1 cellular context compared by ENCODE assay signal in genomic region chr3:61925721-61926120, GRCh38.
TF ChIP-seq lines count a peak whose summit lies in the region.

No MANE protein-coding gene starts in this region.

TF ChIP-seq in IMR-90, 13 proteins besides CTCF, POLR2A, EP300 and RAD21:
- TF ChIP-seq ELK1 (IDR thresholded peaks at IDR 0.05; ENCODE audit: borderline replicate concordance, low read depth, low read length) (no peak), MXI1 (IDR thresholded peaks at IDR 0.05; ENCODE audit: borderline replicate concordance, low read depth, low read length) (no peak), CHD1 (IDR thresholded peaks at IDR 0.05; ENCODE audit: low read depth, low read length) (no peak), CEBPB (IDR thresholded peaks at IDR 0.05; ENCODE audit: low read depth, low read length) (no peak), RCOR1 (IDR thresholded peaks at IDR 0.05; ENCODE audit: insufficient replicate concordance, low read length) (no peak), SMC3 (IDR thresholded peaks at IDR 0.05; ENCODE audit: low read depth, low read length) (no peak), BHLHE40 (IDR thresholded peaks at IDR 0.05; ENCODE audit: low read depth, low read length) (no peak), RFX5 (IDR thresholded peaks at IDR 0.05; ENCODE audit: low read depth, low read length) (no peak), FOS (IDR thresholded peaks at IDR 0.05; ENCODE audit: low read depth, low read length) (no peak), USF2 (IDR thresholded peaks at IDR 0.05; ENCODE audit: low read depth, low read length) (no peak), MAZ (IDR thresholded peaks at IDR 0.05; ENCODE audit: borderline replicate concordance, low read depth, low read length) (no peak), NFE2L2 (IDR thresholded peaks at IDR 0.05; ENCODE audit: low read depth, low read length) (no peak), MAFK (IDR thresholded peaks at IDR 0.05; ENCODE audit: low read depth, low read length) (no peak)
TF ChIP-seq in IMR-90: peak in this region for 0.
